Comparison of ENCODE assay signal across 8 cellular contexts in the genomic region with DNA sequence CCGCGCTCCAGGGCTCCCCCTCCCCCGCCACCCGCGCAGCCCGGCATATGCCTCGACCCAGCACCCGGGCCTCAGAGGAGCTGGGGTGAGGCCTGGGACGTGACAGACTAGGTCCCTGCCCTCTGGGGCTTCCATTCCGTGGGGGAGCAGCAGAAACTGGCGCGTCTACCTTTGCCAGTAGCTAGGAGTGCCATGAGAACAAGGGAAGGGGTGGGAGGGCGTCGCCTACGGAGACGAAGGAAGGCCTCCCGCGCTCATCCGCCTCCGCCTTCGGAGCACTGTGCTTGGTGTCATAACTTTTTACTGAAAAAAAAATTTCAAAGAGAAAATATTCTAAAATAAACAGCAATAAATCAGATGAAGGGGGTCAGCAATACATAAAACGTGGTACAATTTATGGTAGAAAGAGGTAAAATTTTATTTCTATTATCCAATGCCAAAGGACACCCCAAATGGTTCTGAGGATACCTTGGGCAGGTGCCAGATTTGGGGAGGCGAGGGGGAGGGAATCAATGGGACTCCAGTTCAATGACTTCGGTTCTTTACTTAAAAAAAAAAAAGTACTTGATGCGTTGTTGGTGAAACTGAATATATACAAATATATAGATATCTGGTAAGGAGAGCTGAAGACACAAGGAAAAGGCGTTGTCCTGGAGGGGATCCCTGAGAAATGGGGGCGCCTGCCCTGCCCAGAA. TPM values are rescaled to one million over a fixed set of nuclear protein-coding genes. Genes with fewer than 3 reads are reported as not detected.
DNase-seq lines count a peak whose midpoint lies in the region; ATAC-seq and TF ChIP-seq lines count a peak whose summit lies in the region.

No MANE protein-coding gene starts in this region.

- no peak for ATAC-seq in HG02623 (IDR thresholded peaks at IDR 0.05; ENCODE audit: unreplicated experiment)
- ATAC-seq in HG03025 (IDR thresholded peaks at IDR 0.05; ENCODE audit: low FRiP score, unreplicated experiment) = no peak
- no peak for ATAC-seq in GM19452 (IDR thresholded peaks at IDR 0.05; ENCODE audit: unreplicated experiment)

- H3K27me3 ChIP-seq in iPS-15b (ENCODE audit: control insufficient read depth, insufficient read depth, low read length) (peaks cover 44% of the 10 kb centered on the region), smooth muscle cell (ENCODE audit: low read depth) (peaks cover 8% of the 10 kb centered on the region)

- H3K9ac ChIP-seq in iPS-15b (ENCODE audit: low read depth, low read length) (no peak overlapping the region), smooth muscle cell (ENCODE audit: low read depth) (no peak overlapping the region)

- peak overlapping the region; percentile 79 for H3K4me3 ChIP-seq in iPS-15b (ENCODE audit: low read depth, low read length)
- peak overlapping the region; percentile 57 for H3K4me3 ChIP-seq in smooth muscle cell

- no peak overlapping the region for H3K27ac ChIP-seq in smooth muscle cell (ENCODE audit: low read depth)

- no peaks in the 10 kb centered on the region for H4K20me1 ChIP-seq in smooth muscle cell (ENCODE audit: low read depth)

- H3K79me2 ChIP-seq in smooth muscle cell (ENCODE audit: low read depth) = no peaks in the 10 kb centered on the region

- peak overlapping the region; percentile 81 for H3K4me2 ChIP-seq in smooth muscle cell

- peak overlapping the region; percentile 74 for H2AFZ ChIP-seq in smooth muscle cell (ENCODE audit: low read depth)

- H3K4me1 ChIP-seq in iPS-15b (ENCODE audit: control insufficient read depth, insufficient read depth, low read length) (peaks cover 7% of the 10 kb centered on the region), smooth muscle cell (ENCODE audit: low read depth) (peaks cover 12% of the 10 kb centered on the region)

- TF ChIP-seq CTCF in smooth muscle cell (IDR thresholded peaks at IDR 0.05; ENCODE audit: borderline replicate concordance, insufficient read depth, poor library complexity, severe bottlenecking) = no peak

- peaks cover 4% of the 10 kb centered on the region for H3F3A ChIP-seq in smooth muscle cell (ENCODE audit: low read depth)

- DNase-seq in activated CD8-positive, alpha-beta memory T cell treated with anti-CD3 and anti-CD28 coated beads for 24 hours = peak; percentile 72
- no peak for DNase-seq in activated CD8-positive, alpha-beta memory T cell treated with anti-CD3 and anti-CD28 coated beads, Interleukin-2, amount 50 U/mL, for 48 hours
- DNase-seq in activated naive CD4-positive, alpha-beta T cell treated with Interleukin-2 at 50 U/mL for 16 hours = peak; percentile 21
- no peak for DNase-seq in smooth muscle cell (lab: John Stamatoyannopoulos, UW; ENCODE audit: unreplicated experiment)

- H3K36me3 ChIP-seq in iPS-15b (ENCODE audit: control insufficient read depth, insufficient read depth, low read length) (no peaks in the 10 kb centered on the region), smooth muscle cell (ENCODE audit: low read depth) (no peaks in the 10 kb centered on the region)

- 11% methylated on average over 25 of the region's 27 CpGs for WGBS in smooth muscle cell (ENCODE audit: low lambda C conversion rate)

- no peaks in the 10 kb centered on the region for H3K9me3 ChIP-seq in iPS-15b (ENCODE audit: control insufficient read depth, insufficient read depth, low read length)
- H3K9me3 ChIP-seq in smooth muscle cell (replicated peaks; ENCODE audit: low read depth) = no peaks in the 10 kb centered on the region

RNA-seq across cellular contexts. Expression of gene GRID1, which starts 35.1 kb away (rescaled TPM):
- total RNA-seq in smooth muscle cell = 7.4 and 7.5 TPM in 2 replicates
- polyA plus RNA-seq in smooth muscle cell = 3.1 and 4.4 TPM in 2 replicates

Comparison
In these comparisons a context has a peak if more than half of its experiments do, and no peak if none do; other contexts are left out.
1. DNase-seq: peak in activated CD8-positive, alpha-beta memory T cell treated with anti-CD3 and anti-CD28 coated beads for 24 hours (single experiment) and activated naive CD4-positive, alpha-beta T cell treated with Interleukin-2 at 50 U/mL for 16 hours (single experiment); none in activated CD8-positive, alpha-beta memory T cell treated with anti-CD3 and anti-CD28 coated beads, Interleukin-2, amount 50 U/mL, for 48 hours (single experiment) and smooth muscle cell (single experiment).